8 cellular contexts compared by ENCODE assay signal in genomic region chr21:36209626-36210171, GRCh38. TPM values are rescaled to one million over a fixed set of nuclear protein-coding genes. Genes with fewer than 3 reads are reported as not detected.
A peak's percentile ranks its signal among the peaks of the same experiment; 100 is the strongest.
DNase-seq lines count a peak whose midpoint lies in the region; ATAC-seq and TF ChIP-seq lines count a peak whose summit lies in the region.

No MANE protein-coding gene starts in this region.

- peaks cover 22% of the 10 kb centered on the region for H3K4me1 ChIP-seq in NT2/D1 (ENCODE audit: insufficient read depth, insufficient read length)

- H3K4me3 ChIP-seq in HFF-Myc (replicated peaks; ENCODE audit: low read depth, low read length) = no peak overlapping the region
- H3K4me3 ChIP-seq in NT2/D1 (ENCODE audit: insufficient read length, low read depth) = no peak overlapping the region

- no peaks in the 10 kb centered on the region for H3K9me3 Mint-ChIP-seq in activated T-helper 2 cell treated with anti-CD3 and anti-CD28 coated beads, Interferon-gamma antibody, Interleukin-2, Interleukin-4, amounts not matched to agents 10 μg/mL and 5 μg/mL and 100 μg/mL, durations not matched to agents 14 hours and 24 hours and 36 hours

- DNase-seq in COR-L47 (lab: John Stamatoyannopoulos, UW) = peak; percentile 70
- DNase-seq in HFF-Myc (ENCODE audit: extremely low read depth, low read depth) = peak; percentile 44
- peak; percentile 85 for DNase-seq in NT2/D1 (ENCODE audit: low read depth, low spot score)
- peak; percentile 13 for DNase-seq in activated T-helper 2 cell treated with anti-CD3 and anti-CD28 coated beads, Interferon-gamma antibody, Interleukin-2, Interleukin-4, amounts not matched to agents 10 μg/mL and 5 μg/mL and 100 μg/mL, durations not matched to agents 14 hours and 24 hours and 36 hours (ENCODE audit: low spot score)
- peak in 34 of 42 donors; percentile 16 to 76 (median 55) for DNase-seq in head of caudate nucleus
- peak; percentile 28 to 40 for DNase-seq in stimulated activated CD4-positive, alpha-beta T cell treated with anti-CD3 and anti-CD28 coated beads, Interleukin-2, amount 100 ng/mL, for 24 hours

- H3K27ac Mint-ChIP-seq in activated T-helper 2 cell treated with anti-CD3 and anti-CD28 coated beads, Interferon-gamma antibody, Interleukin-2, Interleukin-4, amounts not matched to agents 10 μg/mL and 5 μg/mL and 100 μg/mL, durations not matched to agents 14 hours and 24 hours and 36 hours = no peak overlapping the region

- H3K27me3 ChIP-seq in NT2/D1 (ENCODE audit: insufficient read depth, insufficient read length) = no peaks in the 10 kb centered on the region

- peaks cover 29% of the 10 kb centered on the region for H3K36me3 Mint-ChIP-seq in activated T-helper 2 cell treated with anti-CD3 and anti-CD28 coated beads, Interferon-gamma antibody, Interleukin-2, Interleukin-4, amounts not matched to agents 10 μg/mL and 5 μg/mL and 100 μg/mL, durations not matched to agents 14 hours and 24 hours and 36 hours (ENCODE audit: low read depth)

- TF ChIP-seq CTCF in HFF-Myc (IDR thresholded peaks at IDR 0.05; ENCODE audit: low read depth, low read length, missing control alignments) = peak; percentile 66

- ATAC-seq in GM21576 (IDR thresholded peaks at IDR 0.05; ENCODE audit: unreplicated experiment) = no peak
- ATAC-seq in HG03521 (IDR thresholded peaks at IDR 0.05; ENCODE audit: unreplicated experiment) = no peak

- no peaks in the 10 kb centered on the region for H3K27me3 Mint-ChIP-seq in activated T-helper 2 cell treated with anti-CD3 and anti-CD28 coated beads, Interferon-gamma antibody, Interleukin-2, Interleukin-4, amounts not matched to agents 10 μg/mL and 5 μg/mL and 100 μg/mL, durations not matched to agents 14 hours and 24 hours and 36 hours (ENCODE audit: low read depth)

- no peaks in the 10 kb centered on the region for H3K9me3 ChIP-seq in NT2/D1 (ENCODE audit: insufficient read depth, low read length)

- intact Hi-C loops in activated T-helper 2 cell treated with anti-CD3 and anti-CD28 coated beads, Interferon-gamma antibody, Interleukin-2, Interleukin-4, amounts not matched to agents 10 μg/mL and 5 μg/mL and 100 μg/mL, durations not matched to agents 14 hours and 24 hours and 36 hours (cut with micrococcal nuclease) = loop anchor here (1.0 kb wide), 1 partner anchor 68 kb away; no protein-coding TSS in a partner anchor
- intact Hi-C loops in head of caudate nucleus (cut with DNase I) = loop anchor here (10.0 kb wide), 1 partner anchor 65 kb away; no protein-coding TSS in a partner anchor

- no peak overlapping the region for H3K4me3 Mint-ChIP-seq in activated T-helper 2 cell treated with anti-CD3 and anti-CD28 coated beads, Interferon-gamma antibody, Interleukin-2, Interleukin-4, amounts not matched to agents 10 μg/mL and 5 μg/mL and 100 μg/mL, durations not matched to agents 14 hours and 24 hours and 36 hours (ENCODE audit: low read depth)

- peaks cover 9% of the 10 kb centered on the region for H3K36me3 ChIP-seq in NT2/D1 (ENCODE audit: insufficient read depth, insufficient read length, low read length)

- peak overlapping the region; percentile 24 for H3K9ac ChIP-seq in NT2/D1 (ENCODE audit: insufficient read length, low read depth)

- H3K4me1 Mint-ChIP-seq in activated T-helper 2 cell treated with anti-CD3 and anti-CD28 coated beads, Interferon-gamma antibody, Interleukin-2, Interleukin-4, amounts not matched to agents 10 μg/mL and 5 μg/mL and 100 μg/mL, durations not matched to agents 14 hours and 24 hours and 36 hours (ENCODE audit: low read depth) = peaks cover 28% of the 10 kb centered on the region

RNA-seq across cellular contexts. Expression of gene DOP1B, which starts 53.1 kb away (rescaled TPM):
- total RNA-seq in activated T-helper 2 cell treated with anti-CD3 and anti-CD28 coated beads, Interferon-gamma antibody, Interleukin-2, Interleukin-4, amounts not matched to agents 10 μg/mL and 5 μg/mL and 100 μg/mL, durations not matched to agents 14 hours and 24 hours and 36 hours = 14.6 and 16.0 TPM in 2 replicates

Comparison
In these comparisons a context has a peak if more than half of its experiments do, and no peak if none do; other contexts are left out.
1. DNase-seq: peak in every context shown above with its lines; median percentile 85 in NT2/D1; 70 in COR-L47; 55 in head of caudate nucleus; 44 in HFF-Myc; 34 in stimulated activated CD4-positive, alpha-beta T cell treated with anti-CD3 and anti-CD28 coated beads, Interleukin-2, amount 100 ng/mL, for 24 hours; 13 in activated T-helper 2 cell treated with anti-CD3 and anti-CD28 coated beads, Interferon-gamma antibody, Interleukin-2, Interleukin-4, amounts not matched to agents 10 μg/mL and 5 μg/mL and 100 μg/mL, durations not matched to agents 14 hours and 24 hours and 36 hours.